In genomic region chr12:112011685-112012084, GRCh38 we compare ENCODE assay signal across 1 cellular context.
TF ChIP-seq lines count a peak whose summit lies in the region.

No MANE protein-coding gene starts in this region.

TF ChIP-seq in GM23338, 12 proteins besides CTCF, POLR2A, EP300 and RAD21 (continued from another document):
- no peak for TF ChIP-seq ZNF331 (CRISPR knock-in tag; IDR thresholded peaks at IDR 0.05; ENCODE audit: low read depth)
- no peak for TF ChIP-seq NANOG (IDR thresholded peaks at IDR 0.05; ENCODE audit: borderline replicate concordance)
- TF ChIP-seq CREB1 (CRISPR knock-in tag; IDR thresholded peaks at IDR 0.05; ENCODE audit: low read depth) = no peak
- no peak for TF ChIP-seq REST (IDR thresholded peaks at IDR 0.05; ENCODE audit: unreplicated experiment)
- no peak for TF ChIP-seq JUNB (IDR thresholded peaks at IDR 0.05; ENCODE audit: unreplicated experiment)
